16 cellular contexts compared by ENCODE assay signal in the genomic region with DNA sequence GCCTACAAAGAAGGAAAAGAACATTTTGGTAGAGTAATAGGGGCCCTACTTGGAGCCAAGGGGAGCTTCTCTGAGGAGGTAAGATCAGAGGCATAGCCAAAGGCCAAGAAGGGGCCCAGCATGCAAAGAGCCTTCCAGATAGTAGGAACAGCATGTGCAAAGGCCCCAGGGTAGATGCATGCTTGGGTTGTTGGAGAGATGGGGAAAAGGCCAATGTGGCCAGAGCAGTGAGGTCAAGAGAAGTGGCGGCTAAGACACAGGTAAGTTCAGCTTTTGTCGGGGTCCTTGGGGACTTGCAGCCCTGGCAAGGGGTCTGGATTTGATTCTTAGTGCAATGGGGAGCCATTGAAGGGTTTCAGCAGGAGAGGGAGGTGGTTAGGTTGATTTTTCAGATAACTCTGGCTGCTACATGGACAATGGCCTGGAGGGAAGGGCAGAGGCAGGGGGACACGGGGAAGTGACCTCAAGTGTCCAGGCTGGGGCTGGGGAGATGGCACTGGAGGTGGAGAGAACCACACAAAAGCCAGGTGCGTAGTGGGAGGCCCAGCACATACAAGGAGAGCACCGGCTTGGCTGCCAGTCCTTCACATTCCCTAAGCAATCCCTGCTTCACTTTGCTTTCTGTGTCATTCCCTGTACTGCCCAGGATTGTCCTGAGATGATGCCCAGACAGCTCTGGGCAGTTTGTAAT. TPM values are rescaled to one million over a fixed set of nuclear protein-coding genes. Genes with fewer than 3 reads are reported as not detected.
A peak's percentile ranks its signal among the peaks of the same experiment; 100 is the strongest.
DNase-seq lines count a peak whose midpoint lies in the region; ATAC-seq and TF ChIP-seq lines count a peak whose summit lies in the region.
"Had no signal": no experiment of that assay in that cellular context is flagged by ENCODE, and none has a peak within 500 bp of the region (broad histone marks: within the 10 kb centered on the region; RNA-seq: fewer than 3 reads in every experiment).

No MANE protein-coding gene starts in this region.

- POLR2A ChIA-PET in HEK293 (lab: Yijun Ruan, JAX) = no interaction called here

- no peaks in the 10 kb centered on the region for H3K36me3 ChIP-seq in HEK293 (ENCODE audit: control insufficient read depth in 2 of 2, insufficient read depth in 1 of 2, low read length in 2 of 2)
- no peaks in the 10 kb centered on the region for H3K36me3 ChIP-seq in lower lobe of right lung
- H3K36me3 ChIP-seq in spleen = no peaks in the 10 kb centered on the region

- H3K4me3 ChIP-seq in HEK293 (ENCODE audit: low read depth, low read length) (no peak overlapping the region), lower lobe of right lung (no peak overlapping the region), spleen (no peak overlapping the region)
- H3K4me3 ChIP-seq: A549, GM23338 had no signal

- peaks cover 5 to 9% (median 6%) of the 10 kb centered on the region in 3 donors for H3K27me3 Mint-ChIP-seq in CD14-positive monocyte (ENCODE audit: low read depth in 3 of 3)

- no peaks in the 10 kb centered on the region for H3K27me3 ChIP-seq in lower lobe of right lung (ENCODE audit: low read depth)
- peaks cover 0 to 40% (median 0%) of the 10 kb centered on the region in 7 donors for H3K27me3 ChIP-seq in spleen (replicated peaks in 1 of 7)

- no peak for ATAC-seq in lower lobe of right lung

- intact Hi-C loops in CD14-positive monocyte (cut with micrococcal nuclease) = no loop called here
- intact Hi-C loops in lower lobe of right lung (cut with DNase I) = no loop called here
- intact Hi-C loops in spleen (cut with DNase I; ENCODE audit: low total_unique reads) = no loop called here

- H3K9me3 Mint-ChIP-seq in CD14-positive monocyte = peaks cover 2 to 9% (median 3%) of the 10 kb centered on the region in 7 donors
- H3K9me3 Mint-ChIP-seq: GM23338, H9, HFFc6 had no signal

- CTCF ChIA-PET in HEK293 (lab: Yijun Ruan, JAX) = interaction anchor here (0.6 to 3.1 kb wide), 4 partner anchors 10 to 691 kb away, joined by 3 to 34 read pairs (median 3); no protein-coding TSS in a partner anchor

- no peaks in the 10 kb centered on the region for H3K9me3 ChIP-seq in HEK293 (ENCODE audit: control insufficient read depth, insufficient read depth, low read depth, low read length)
- H3K9me3 ChIP-seq in lower lobe of right lung = peaks cover 5% of the 10 kb centered on the region
- H3K9me3 ChIP-seq in spleen = peaks cover 0 to 8% (median 3%) of the 10 kb centered on the region in 8 donors
- H3K9me3 ChIP-seq: A549, Caco-2 had no signal

- peak; percentile 25 for DNase-seq in CD14-positive monocyte (ENCODE audit: low spot score)
- peak; percentile 37 for DNase-seq in lower lobe of right lung
- peak; percentile 59 for DNase-seq in spleen
- DNase-seq in activated CD4-positive, CD25-positive, alpha-beta regulatory T cell (lab: John Stamatoyannopoulos, UW) = no peak
- no peak for DNase-seq in activated CD4-positive, CD25-positive, alpha-beta regulatory T cell treated with anti-CD3 and anti-CD28 coated beads, Interleukin-2, amount 50 U/mL, for 72 hours
- no peak for DNase-seq in activated CD8-positive, alpha-beta memory T cell treated with anti-CD3 and anti-CD28 coated beads for 24 hours
- DNase-seq: DND-41, GDM1, HFFc6 had no signal

- H3K27ac Mint-ChIP-seq in CD14-positive monocyte = peak overlapping the region in 1 of 7 donors; percentile 16
- H3K27ac Mint-ChIP-seq: CD8-positive, alpha-beta memory T cell; GM23338; H9; HFFc6 had no signal

- TF ChIP-seq POLR2A in spleen (IDR thresholded peaks at IDR 0.05) = no peak

- no peaks in the 10 kb centered on the region for H3K36me3 Mint-ChIP-seq in CD14-positive monocyte

- peaks cover 9% of the 10 kb centered on the region for H3K4me1 Mint-ChIP-seq in CD14-positive monocyte
- H3K4me1 Mint-ChIP-seq: CD8-positive, alpha-beta memory T cell had no signal

- H3K27ac ChIP-seq in HEK293 (ENCODE audit: extremely low read depth, low read depth, low read length) = no peak overlapping the region
- no peak overlapping the region for H3K27ac ChIP-seq in lower lobe of right lung
- H3K27ac ChIP-seq in spleen = no peak overlapping the region
- H3K27ac ChIP-seq: A549 had no signal

- H3K4me3 Mint-ChIP-seq in CD14-positive monocyte = no peak overlapping the region
- H3K4me3 Mint-ChIP-seq: CD8-positive, alpha-beta memory T cell; GM23338; H9; HFFc6 had no signal

- H3K4me1 ChIP-seq in HEK293 (ENCODE audit: control insufficient read depth, insufficient read depth, low read length) (no peaks in the 10 kb centered on the region), lower lobe of right lung (peaks cover 17% of the 10 kb centered on the region), spleen (peaks cover 0 to 5% (median 2%) of the 10 kb centered on the region in 6 donors)

- 72 to 80% (median 79%) methylated on average over 5 of the region's 5 CpGs for WGBS in spleen, 5 donors

- TF ChIP-seq CTCF in CD14-positive monocyte (IDR thresholded peaks at IDR 0.05) (no peak), HEK293 (tag by site-specific recombination; IDR thresholded peaks at IDR 0.05) (no peak), lower lobe of right lung (IDR thresholded peaks at IDR 0.05) (no peak), spleen (IDR thresholded peaks at IDR 0.05 in 8 of 11, conservative IDR thresholded peaks at IDR 0.05 in 3 of 11) (no peak)

TF ChIP-seq in HEK293, 187 proteins besides CTCF, POLR2A, EP300 and RAD21:
- TF ChIP-seq ZNF335 (tag by site-specific recombination; conservative IDR thresholded peaks at IDR 0.05) (no peak), ZNF623 (tag by site-specific recombination; IDR thresholded peaks at IDR 0.05) (peak; percentile 80)

RNA-seq across cellular contexts. Expression of a gene that starts 16.5 kb away (rescaled TPM):
- polyA plus RNA-seq in CD14-positive monocyte = not detected
- total RNA-seq in lower lobe of right lung = 2.5 TPM
- under 1 TPM in 4 of 7 donors, not detected in 3; 0.10 to 0.42 (median 0.17) TPM for total RNA-seq in spleen
- under 1 TPM in 2 of 3 donors, not detected in 1; 0.06 to 0.18 TPM for polyA plus RNA-seq in spleen
- total RNA-seq: CD8-positive, alpha-beta memory T cell; HFFc6 had no signal
- polyA plus RNA-seq: AG04450; CD8-positive, alpha-beta memory T cell had no signal

Comparison
In these comparisons a context has a peak if more than half of its experiments do, and no peak if none do; other contexts are left out.
1. DNase-seq: peak in CD14-positive monocyte (single experiment), lower lobe of right lung (single experiment) and spleen (single experiment); none in activated CD4-positive, CD25-positive, alpha-beta regulatory T cell (0 of 4), activated CD4-positive, CD25-positive, alpha-beta regulatory T cell treated with anti-CD3 and anti-CD28 coated beads, Interleukin-2, amount 50 U/mL, for 72 hours (single experiment) and activated CD8-positive, alpha-beta memory T cell treated with anti-CD3 and anti-CD28 coated beads for 24 hours (single experiment).